ENCODE assay signal across 10 cellular contexts in genomic region chr5:72280655-72281069, GRCh38. TPM values are rescaled to one million over a fixed set of nuclear protein-coding genes. Genes with fewer than 3 reads are reported as not detected.
A peak's percentile ranks its signal among the peaks of the same experiment; 100 is the strongest.
DNase-seq lines count a peak whose midpoint lies in the region; ATAC-seq, FAIRE-seq and TF ChIP-seq lines count a peak whose summit lies in the region.
"Had no signal": no experiment of that assay in that cellular context is flagged by ENCODE, and none has a peak within 500 bp of the region (broad histone marks: within the 10 kb centered on the region; RNA-seq: fewer than 3 reads in every experiment).

No MANE protein-coding gene starts in this region.

- intact Hi-C loops in GM12878 (cut with micrococcal nuclease; ENCODE audit: unreplicated experiment), result no loop called here

- WGBS in GM12878 (ENCODE audit: insufficient coverage, insufficient replicate concordance, low lambda C conversion rate, missing lambda C conversion rate), result 93% methylated on average over 2 of the region's 2 CpGs
- 80% methylated on average over 2 of the region's 2 CpGs for WGBS in liver

- CTCF ChIA-PET in GM12878 (lab: Yijun Ruan, JAX), result interaction anchor here (1.0 to 8.5 kb wide), 11 partner anchors 11 to 247 kb away, joined by 3 to 59 read pairs (median 6); no protein-coding TSS in a partner anchor

- H3K36me3 ChIP-seq in GM12878 (ENCODE audit: control insufficient read depth in 2 of 2, insufficient read depth in 2 of 2, low read length in 1 of 2), result peaks cover 2 to 17% of the 10 kb centered on the region in 2 experiments; a peak in 2 of 4 replicates
- no peaks in the 10 kb centered on the region for H3K36me3 ChIP-seq in liver (ENCODE audit: control insufficient read depth in 4 of 4, insufficient read depth in 3 of 4, low read depth in 1 of 4, low read length in 3 of 4)

- ATAC-seq in GM12878, result peak; percentile 57; the same call in 2 of the 3 replicates

- no peak overlapping the region for H3K4me2 ChIP-seq in GM12878 (ENCODE audit: control insufficient read depth, insufficient read depth)

- no peak for TF ChIP-seq EP300 in GM12878 (IDR thresholded peaks at IDR 0.05; ENCODE audit: borderline replicate concordance in 1 of 2, control insufficient read depth in 1 of 2, low read depth in 2 of 2, low read length in 2 of 2)

- RAD21 ChIA-PET in GM12878 (lab: Charles Lee; ENCODE audit: unreplicated experiment), result interaction anchor here (1.1 kb wide), 1 partner anchor 9 kb away, joined by 3 read pairs; no protein-coding TSS in a partner anchor

- FAIRE-seq in GM12878 (lab: Jason Lieb, UNC), result no peak
- FAIRE-seq: colon had no signal

- in situ Hi-C loops in GM12878 (cut with MboI), result no loop called here

- no peak overlapping the region for H2AFZ ChIP-seq in GM12878 (ENCODE audit: control insufficient read depth, low read depth, low read length)

- H3K9me3 ChIP-seq in GM12878 (replicated peaks; ENCODE audit: control insufficient read depth, insufficient read depth, low read length) (no peaks in the 10 kb centered on the region; the same call in 2 of the 3 replicates), liver (ENCODE audit: control insufficient read depth in 4 of 4, low read length in 3 of 4) (no peaks in the 10 kb centered on the region)
- H3K9me3 ChIP-seq: HAP-1 had no signal

- no TSS peak for BruUV-seq in GM12878 (replicated peaks; lab: Mats Ljungman, UMichigan)

- H3K4me1 ChIP-seq in GM12878 (ENCODE audit: control insufficient read depth, insufficient read depth, low read length) (no peaks in the 10 kb centered on the region; the same call in 1 of the 2 replicates), liver (ENCODE audit: control insufficient read depth in 4 of 4, insufficient read depth in 4 of 4, low read length in 3 of 4) (no peaks in the 10 kb centered on the region)

- TF ChIP-seq POLR2A in GM12878 (IDR thresholded peaks at IDR 0.05; ENCODE audit: low read depth, low read length), result no peak

- DNase-seq in AG09309 (ENCODE audit: low read depth) (no peak), HT-29 (ENCODE audit: low spot score) (peak; percentile 37), GM12878 (ENCODE audit: low read depth, low spot score) (no peak), cortex of kidney (lab: John Stamatoyannopoulos, UW) (no peak), NCI-H2107 treated with DMSO at 0.1 percent for 48 hours (lab: John Stamatoyannopoulos, UW; ENCODE audit: unreplicated experiment) (no peak), ureter (ENCODE audit: low spot score) (no peak)
- no peak for DNase-seq in stimulated activated naive CD4-positive, alpha-beta T cell treated with Interleukin-2 at 50 U/mL for 16 hours (lab: John Stamatoyannopoulos, UW)

- no peak overlapping the region for H3K4me3 ChIP-seq in AG09309 (ENCODE audit: control insufficient read depth, low read depth, low read length)
- H3K4me3 ChIP-seq in GM12878, result no peak overlapping the region
- no peak overlapping the region for H3K4me3 ChIP-seq in liver (ENCODE audit: low read depth in 1 of 3, low read length in 3 of 3)
- H3K4me3 ChIP-seq: HAP-1 had no signal

- H3K9ac ChIP-seq in GM12878 (ENCODE audit: control insufficient read depth, insufficient read depth, low read length) (no peak overlapping the region), liver (ENCODE audit: low read depth in 1 of 2, low read length in 2 of 2) (no peak overlapping the region)

- TF ChIP-seq CTCF in AG09309 (IDR thresholded peaks at IDR 0.05; ENCODE audit: control insufficient read depth, insufficient read depth, low read depth, low read length, missing control alignments) (peak; percentile 65), GM12878 (IDR thresholded peaks at IDR 0.05 in 2 of 3, conservative IDR thresholded peaks at IDR 0.05 in 1 of 3; ENCODE audit: control insufficient read depth in 2 of 3, extremely low read depth in 1 of 3, insufficient read depth in 1 of 3, low read depth in 3 of 3, low read length in 3 of 3) (peak; percentile 17 to 42 (median 37); a peak in 4 of 6 replicates), liver (IDR thresholded peaks at IDR 0.05; ENCODE audit: low read depth, low read length, missing input control) (no peak)

- H3K27me3 ChIP-seq in GM12878 (replicated peaks in 1 of 2; ENCODE audit: control insufficient read depth in 2 of 2, insufficient read depth in 2 of 2, low read length in 1 of 2) (no peaks in the 10 kb centered on the region), liver (ENCODE audit: control insufficient read depth in 4 of 4, insufficient read depth in 4 of 4, low read length in 3 of 4) (no peaks in the 10 kb centered on the region)

- POLR2A ChIA-PET in GM12878 (lab: Charles Lee), result interaction anchor here (0.5 to 0.9 kb wide), 2 partner anchors 11 to 26 kb away, joined by 3 to 6 read pairs; no protein-coding TSS in a partner anchor

- H4K20me1 ChIP-seq in GM12878 (ENCODE audit: control insufficient read depth, insufficient read depth), result no peaks in the 10 kb centered on the region

- SMC1A ChIA-PET in GM12878 (lab: Charles Lee; ENCODE audit: uncharacterized antibody, unreplicated experiment), result interaction anchor here (0.6 to 2.2 kb wide), 8 partner anchors 9 to 265 kb away, joined by 3 to 10 read pairs (median 5); no protein-coding TSS in a partner anchor

- peak; percentile 29; the same call in 1 of the 2 replicates for TF ChIP-seq RAD21 in GM12878 (IDR thresholded peaks at IDR 0.05; ENCODE audit: insufficient read depth, low read depth, low read length)
- TF ChIP-seq RAD21 in liver (IDR thresholded peaks at IDR 0.05), result peak; percentile 20 to 57

- H3K27ac ChIP-seq in GM12878 (ENCODE audit: control insufficient read depth, insufficient read depth), result no peak overlapping the region
- no peak overlapping the region for H3K27ac ChIP-seq in liver (ENCODE audit: low read depth in 1 of 2, low read length in 2 of 2)

- peaks cover 3% of the 10 kb centered on the region for H3K79me2 ChIP-seq in GM12878 (ENCODE audit: control insufficient read depth, insufficient read depth, low read length)

TF ChIP-seq in GM12878, 131 proteins besides CTCF, POLR2A, EP300 and RAD21:
- TF ChIP-seq RUNX3 (IDR thresholded peaks at IDR 0.05; ENCODE audit: low read length), result peak; percentile 40; the same call in 1 of the 2 replicates
- TF ChIP-seq CBX5 (IDR thresholded peaks at IDR 0.05; ENCODE audit: low read depth), result no peak
TF ChIP-seq in GM12878: peak in this region for 1.

TF ChIP-seq in liver, 16 proteins besides CTCF, POLR2A, EP300 and RAD21 (continues in another document):
- TF ChIP-seq EGR1 (IDR thresholded peaks at IDR 0.05; ENCODE audit: low read depth in 2 of 2), result no peak
- TF ChIP-seq ATF3 (IDR thresholded peaks at IDR 0.05), result no peak
- no peak for TF ChIP-seq YY1 (IDR thresholded peaks at IDR 0.05)
- TF ChIP-seq JUND (IDR thresholded peaks at IDR 0.05), result no peak
- TF ChIP-seq SP1 (IDR thresholded peaks at IDR 0.05), result no peak
- TF ChIP-seq TAF1 (conservative IDR thresholded peaks at IDR 0.05), result no peak
- TF ChIP-seq RXRA (IDR thresholded peaks at IDR 0.05), result no peak
- no peak for TF ChIP-seq FOXA2 (IDR thresholded peaks at IDR 0.05)
- TF ChIP-seq HNF4G (IDR thresholded peaks at IDR 0.05), result no peak

RNA-seq across cellular contexts. Expression of gene MRPS27, which starts 39.4 kb away (rescaled TPM):
- 52.7 and 56.4 TPM in 2 replicates for total RNA-seq in HT-29 (2014; rRNA removed; shearing (Covaris generic))
- 151 and 157 TPM in 2 replicates for total RNA-seq in GM12878 (2013; cell fraction: nucleolus; rRNA removed)
- 113 and 117 TPM in 2 replicates for total RNA-seq in GM12878 (2014; rRNA removed)
- total RNA-seq in GM12878 (2014; rRNA removed; fragmentation: Illumina TruSeq; extraction: Trizol), result 114 and 119 TPM in 2 replicates
- total RNA-seq in GM12878 (2021), result 95.3 and 96.1 TPM in 2 replicates
- polyA plus RNA-seq in GM12878 (2011; ENCODE audit: low read depth), result 40.3 TPM
- polyA plus RNA-seq in GM12878 (2011; rRNA removed), result 128 and 139 TPM in 2 replicates
- 92.2 and 96.2 TPM in 2 replicates for polyA plus RNA-seq in GM12878 (2011; cell fraction: cytosol; rRNA removed)
- 68.8 and 72.8 TPM in 2 replicates for polyA plus RNA-seq in GM12878 (2011; cell fraction: nucleus; rRNA removed)
- polyA plus RNA-seq in GM12878 (2012), result 46.0 and 55.8 TPM in 2 replicates
- polyA plus RNA-seq in GM12878 (2014; fragmentation: Illumina TruSeq; extraction: Trizol), result 125 and 140 TPM in 2 replicates
- polyA plus RNA-seq in GM12878 (2014; fragmentation: Nextera tagmentation; extraction: Ambion mirVana), result 10 to 100 TPM; 61.0 to 88.9 TPM
- polyA plus RNA-seq in GM12878 (2014; rRNA removed), result 84.7 and 89.9 TPM in 2 replicates
- polyA plus RNA-seq in GM12878 (2016; fragmentation: Nextera tagmentation; extraction: Ambion mirVana), result 10 to 100 TPM; 77.1 to 80.0 TPM
- 98.5 and 103 TPM in 2 replicates for polyA minus RNA-seq in GM12878 (2011; rRNA and poly(A)+ RNA removed)
- polyA minus RNA-seq in GM12878 (2011; cell fraction: cytosol; rRNA and poly(A)+ RNA removed), result 41.7 and 54.2 TPM in 2 replicates
- polyA minus RNA-seq in GM12878 (2011; cell fraction: nucleus; rRNA and poly(A)+ RNA removed), result 55.2 and 96.8 TPM in 2 replicates
- 10 to 100 TPM; 38.3 to 38.7 TPM for total RNA-seq in liver
- 10 to 100 TPM; 17.6 to 31.5 TPM for polyA plus RNA-seq in liver
- total RNA-seq in ureter, result 69.0 TPM

RNA-seq across cellular contexts. Expression of gene PTCD2, which starts 39.5 kb away (rescaled TPM):
- total RNA-seq in HT-29 (2014; rRNA removed; shearing (Covaris generic)), result 2.6 and 3.2 TPM in 2 replicates
- total RNA-seq in GM12878 (2013; cell fraction: nucleolus; rRNA removed), result 37.6 and 44.3 TPM in 2 replicates
- total RNA-seq in GM12878 (2014; rRNA removed), result 10.5 and 13.1 TPM in 2 replicates
- total RNA-seq in GM12878 (2014; rRNA removed; fragmentation: Illumina TruSeq; extraction: Trizol), result 8.7 and 9.9 TPM in 2 replicates
- total RNA-seq in GM12878 (2021), result 13.6 and 14.7 TPM in 2 replicates
- polyA plus RNA-seq in GM12878 (2011; ENCODE audit: low read depth), result 4.2 TPM
- 14.8 and 17.9 TPM in 2 replicates for polyA plus RNA-seq in GM12878 (2011; rRNA removed)
- polyA plus RNA-seq in GM12878 (2011; cell fraction: cytosol; rRNA removed), result 8.3 and 9.0 TPM in 2 replicates
- polyA plus RNA-seq in GM12878 (2011; cell fraction: nucleus; rRNA removed), result 21.8 and 22.2 TPM in 2 replicates
- polyA plus RNA-seq in GM12878 (2012), result 4.1 and 6.9 TPM in 2 replicates
- 12.0 and 12.4 TPM in 2 replicates for polyA plus RNA-seq in GM12878 (2014; fragmentation: Illumina TruSeq; extraction: Trizol)
- 10 to 100 TPM in 1 of 2 experiments, 1 to 10 TPM in 1; 9.1 to 11.0 TPM for polyA plus RNA-seq in GM12878 (2014; fragmentation: Nextera tagmentation; extraction: Ambion mirVana)
- 10.2 and 12.8 TPM in 2 replicates for polyA plus RNA-seq in GM12878 (2014; rRNA removed)
- 10 to 100 TPM; 11.8 to 15.0 TPM for polyA plus RNA-seq in GM12878 (2016; fragmentation: Nextera tagmentation; extraction: Ambion mirVana)
- polyA minus RNA-seq in GM12878 (2011; rRNA and poly(A)+ RNA removed), result 12.6 and 14.7 TPM in 2 replicates
- polyA minus RNA-seq in GM12878 (2011; cell fraction: cytosol; rRNA and poly(A)+ RNA removed), result 3.7 and 3.9 TPM in 2 replicates
- 10.6 and 17.6 TPM in 2 replicates for polyA minus RNA-seq in GM12878 (2011; cell fraction: nucleus; rRNA and poly(A)+ RNA removed)
- 1 to 10 TPM; 5.5 to 5.9 TPM for total RNA-seq in liver
- 1 to 10 TPM; 4.4 to 4.9 TPM for polyA plus RNA-seq in liver
- 17.0 TPM for total RNA-seq in ureter
